ENCODE assay signal across 16 cellular contexts in the genomic region with DNA sequence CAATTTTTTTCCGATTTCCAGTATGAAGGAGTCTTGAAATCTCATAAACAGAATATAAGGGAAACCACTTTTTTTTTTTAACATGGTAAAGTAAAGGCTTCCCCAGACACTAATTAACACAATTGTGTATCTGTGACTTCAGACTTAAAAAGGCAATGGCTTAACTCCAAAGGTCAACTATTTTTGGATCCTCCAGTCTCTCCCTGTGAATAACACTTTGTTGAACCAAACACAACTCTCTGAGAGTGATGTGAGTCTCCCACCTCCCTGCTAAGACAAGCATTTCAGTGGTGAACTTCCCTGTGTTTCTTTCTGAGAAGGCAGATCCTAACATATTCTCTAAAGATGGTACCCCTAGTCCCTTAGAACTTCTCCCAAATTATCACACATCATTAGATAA.
"Had no signal": no experiment of that assay in that cellular context is flagged by ENCODE, and none has a peak within 500 bp of the region (broad histone marks: within the 10 kb centered on the region; RNA-seq: fewer than 3 reads in every experiment).

No MANE protein-coding gene starts in this region.

- H3K36me3 ChIP-seq: lower lobe of right lung, thoracic aorta had no signal

- H3K9me3 Mint-ChIP-seq: activated naive CD4-positive, alpha-beta T cell treated with anti-CD3 and anti-CD28 coated beads, Interleukin-2, amount 50 U/mL, for 72 hours; natural killer cell; stimulated activated naive CD8-positive, alpha-beta T cell treated with anti-CD3 and anti-CD28 coated beads, Interleukin-15, amount 100 ng/mL, for 72 hours had no signal

- H3K36me3 Mint-ChIP-seq: activated naive CD4-positive, alpha-beta T cell treated with anti-CD3 and anti-CD28 coated beads, Interleukin-2, amount 50 U/mL, for 72 hours; natural killer cell had no signal

- DNase-seq: activated effector memory CD4-positive, alpha-beta T cell treated with anti-CD3 and anti-CD28 coated beads, Interleukin-2, amount 50 U/mL, for 16 hours; activated T-cell treated with anti-CD3 and anti-CD28 coated beads, Interleukin-2, amount 50 U/mL, for 1 hour; effector CD8-positive, alpha-beta T cell; hippocampal formation; lower lobe of right lung; natural killer cell; occipital lobe; stimulated activated CD4-positive, alpha-beta T cell treated with anti-CD3 and anti-CD28 coated beads, Interleukin-15, amount 100 ng/mL, for 24 hours; stimulated activated CD4-positive, alpha-beta T cell treated with anti-CD3 and anti-CD28 coated beads, Interleukin-4, amount 100 ng/mL, for 24 hours; stimulated activated naive CD8-positive, alpha-beta T cell treated with anti-CD3 and anti-CD28 coated beads, Interleukin-15, amount 100 ng/mL, for 72 hours; T-helper 2 cell had no signal

- H3K27ac ChIP-seq: coronary artery, lower lobe of right lung, thoracic aorta had no signal

- FAIRE-seq: bronchial epithelial cell had no signal

- H3K4me3 ChIP-seq: coronary artery, lower lobe of right lung, thoracic aorta had no signal

- H3K27ac Mint-ChIP-seq: activated naive CD4-positive, alpha-beta T cell treated with anti-CD3 and anti-CD28 coated beads, Interleukin-2, amount 50 U/mL, for 72 hours; natural killer cell; stimulated activated naive CD8-positive, alpha-beta T cell treated with anti-CD3 and anti-CD28 coated beads, Interleukin-15, amount 100 ng/mL, for 72 hours had no signal

- H3K4me1 Mint-ChIP-seq: natural killer cell had no signal

- ATAC-seq: activated CD4-positive, CD25-positive, alpha-beta regulatory T cell treated with anti-CD3 and anti-CD28 coated beads, Interleukin-2, amount 50 U/mL, for 24 hours; activated naive CD4-positive, alpha-beta T cell treated with anti-CD3 and anti-CD28 coated beads, Interleukin-2, amount 50 U/mL, for 72 hours; lower lobe of right lung; natural killer cell; stimulated activated naive CD8-positive, alpha-beta T cell treated with anti-CD3 and anti-CD28 coated beads, Interleukin-15, amount 100 ng/mL, for 72 hours had no signal

- H3K27me3 Mint-ChIP-seq: stimulated activated naive CD8-positive, alpha-beta T cell treated with anti-CD3 and anti-CD28 coated beads, Interleukin-15, amount 100 ng/mL, for 72 hours had no signal

- H3K9me3 ChIP-seq: lower lobe of right lung, thoracic aorta had no signal

- H3K4me3 Mint-ChIP-seq: natural killer cell; stimulated activated naive CD8-positive, alpha-beta T cell treated with anti-CD3 and anti-CD28 coated beads, Interleukin-15, amount 100 ng/mL, for 72 hours had no signal
